ENCODE assay signal across 8 cellular contexts in genomic region chr20:2524435-2525272, GRCh38.
DNase-seq lines count a peak whose midpoint lies in the region; ATAC-seq lines count a peak whose summit lies in the region.

No MANE protein-coding gene starts in this region.

- in situ Hi-C loops in ACHN (cut with HindIII; ENCODE audit: low pct_ligation_motif_present, low pct_unique_long_range_greater_than_20kb, low sequenced_read_pairs): no loop called here

- DNase-seq in ACHN: peak; percentile 65
- DNase-seq in NCI-H82 (lab: John Stamatoyannopoulos, UW): peak; percentile 83
- DNase-seq in activated CD8-positive, alpha-beta memory T cell treated with anti-CD3 and anti-CD28 coated beads for 1 hour (ENCODE audit: extremely low read depth in 1 of 2, low read depth in 1 of 2): peak; percentile 69 to 87
- DNase-seq in effector CD4-positive, alpha-beta T cell: peak; percentile 88
- DNase-seq in medulla oblongata (ENCODE audit: extremely low spot score): peak; percentile 88
- peak; percentile 80 to 87 (median 87) for DNase-seq in stimulated activated CD4-positive, alpha-beta T cell treated with anti-CD3 and anti-CD28 coated beads, TNF-alpha, amount 100 ng/mL, for 48 hours (ENCODE audit: low read depth in 3 of 3)

- ATAC-seq in GM18520 (IDR thresholded peaks at IDR 0.05; ENCODE audit: unreplicated experiment): peak; percentile 57
- peak; percentile 76 for ATAC-seq in HG03442 (IDR thresholded peaks at IDR 0.05; ENCODE audit: unreplicated experiment)

Comparison
In these comparisons a context has a peak if more than half of its experiments do, and no peak if none do; other contexts are left out.
1. Peak in every context shown above with its lines: DNase-seq and ATAC-seq.